In genomic region chr21:21290751-21291150, GRCh38 we compare ENCODE assay signal across 29 cellular contexts.
"Had no signal": no experiment of that assay in that cellular context is flagged by ENCODE, and none has a peak within 500 bp of the region (broad histone marks: within the 10 kb centered on the region; RNA-seq: fewer than 3 reads in every experiment).

No MANE protein-coding gene starts in this region.

- H3K27ac ChIP-seq: brain microvascular endothelial cell, cardiac muscle cell, KMS-11, SJCRH30, WERI-Rb-1 had no signal

- H3K9me3 ChIP-seq: SJCRH30 had no signal

- H3K4me2 ChIP-seq: KMS-11 had no signal

- ATAC-seq: activated CD4-positive, alpha-beta T cell treated with anti-CD3 and anti-CD28 coated beads for 36 hours; activated T-helper 17 cell treated with anti-CD3 and anti-CD28 coated beads, Interleukin-2, amount 50 U/mL, for 72 hours; Panc1; Right ventricle myocardium inferior; T-cell had no signal

- H3K36me3 ChIP-seq: brain microvascular endothelial cell, cardiac muscle cell, SJCRH30, WERI-Rb-1 had no signal

- H3K4me3 ChIP-seq: cardiac muscle cell, SJCRH30 had no signal

- H3K9ac ChIP-seq: KMS-11 had no signal

- H3K27me3 Mint-ChIP-seq: activated CD4-positive, alpha-beta memory T cell treated with anti-CD3 and anti-CD28 coated beads, Interleukin-2, amount 10 ng/mL, durations not matched to agents 7 days and 5 days; activated CD4-positive, alpha-beta T cell treated with anti-CD3 and anti-CD28 coated beads for 36 hours; activated naive CD8-positive, alpha-beta T cell treated with anti-CD3 and anti-CD28 coated beads for 36 hours; activated T-helper 17 cell treated with anti-CD3 and anti-CD28 coated beads, Interleukin-2, amount 50 U/mL, for 72 hours; IgD-negative memory B cell; T-cell had no signal

- H3K27me3 ChIP-seq: brain microvascular endothelial cell, cardiac muscle cell, SJCRH30 had no signal

- H3K27ac Mint-ChIP-seq: activated CD4-positive, alpha-beta memory T cell treated with anti-CD3 and anti-CD28 coated beads, Interleukin-2, amount 10 ng/mL, durations not matched to agents 7 days and 5 days; activated CD4-positive, alpha-beta T cell treated with anti-CD3 and anti-CD28 coated beads for 36 hours; activated naive CD4-positive, alpha-beta T cell treated with anti-CD3 and anti-CD28 coated beads for 36 hours; activated naive CD8-positive, alpha-beta T cell treated with anti-CD3 and anti-CD28 coated beads for 36 hours; activated T-helper 17 cell treated with anti-CD3 and anti-CD28 coated beads, Interleukin-2, amount 50 U/mL, for 72 hours; IgD-negative memory B cell; T-cell had no signal

- H3K4me3 Mint-ChIP-seq: activated CD4-positive, alpha-beta memory T cell treated with anti-CD3 and anti-CD28 coated beads, Interleukin-2, amount 10 ng/mL, durations not matched to agents 7 days and 5 days; activated CD4-positive, alpha-beta T cell treated with anti-CD3 and anti-CD28 coated beads for 36 hours; activated naive CD4-positive, alpha-beta T cell treated with anti-CD3 and anti-CD28 coated beads for 36 hours; activated naive CD8-positive, alpha-beta T cell treated with anti-CD3 and anti-CD28 coated beads for 36 hours; activated T-helper 17 cell treated with anti-CD3 and anti-CD28 coated beads, Interleukin-2, amount 50 U/mL, for 72 hours; IgD-negative memory B cell; T-cell had no signal

- DNase-seq: activated CD4-positive, alpha-beta memory T cell treated with anti-CD3 and anti-CD28 coated beads, Interleukin-2, amount 10 ng/mL, durations not matched to agents 7 days and 5 days; activated CD4-positive, alpha-beta T cell treated with anti-CD3 and anti-CD28 coated beads for 36 hours; activated CD4-positive, alpha-beta T cell treated with anti-CD3 and anti-CD28 coated beads, Interleukin-2, amount 50 U/mL, for 1 hour; activated gamma-delta T cell; activated naive CD4-positive, alpha-beta T cell treated with anti-CD3 and anti-CD28 coated beads for 36 hours; activated naive CD8-positive, alpha-beta T cell treated with anti-CD3 and anti-CD28 coated beads for 36 hours; activated T-cell treated with anti-CD3 and anti-CD28 coated beads for 4 hours; activated T-cell treated with anti-CD3 and anti-CD28 coated beads, Interleukin-2, amount 50 U/mL, for 48 hours; brain microvascular endothelial cell; NCI-H1105; NCI-H1436; NCI-H187; NCI-H2081; NCI-H2171; NCI-H2227 treated with DMSO at 0.1 percent for 48 hours; NCI-H510A; NCI-H774; NK-92 treated with Interleukin-12 subunit alpha and Interleukin-12 subunit beta, amount 100 ng/mL, for 24 hours; OCI-M1; RPMI8226; SJCRH30; T-cell; WERI-Rb-1 had no signal

- H3K4me1 Mint-ChIP-seq: activated CD4-positive, alpha-beta memory T cell treated with anti-CD3 and anti-CD28 coated beads, Interleukin-2, amount 10 ng/mL, durations not matched to agents 7 days and 5 days; activated CD4-positive, alpha-beta T cell treated with anti-CD3 and anti-CD28 coated beads for 36 hours; activated naive CD8-positive, alpha-beta T cell treated with anti-CD3 and anti-CD28 coated beads for 36 hours; activated T-helper 17 cell treated with anti-CD3 and anti-CD28 coated beads, Interleukin-2, amount 50 U/mL, for 72 hours; IgD-negative memory B cell; T-cell had no signal

- H3K4me1 ChIP-seq: SJCRH30 had no signal

- H3K36me3 Mint-ChIP-seq: activated naive CD8-positive, alpha-beta T cell treated with anti-CD3 and anti-CD28 coated beads for 36 hours; IgD-negative memory B cell; T-cell had no signal
